In genomic region chr10:35356725-35357092, GRCh38 we compare ENCODE assay signal across 14 cellular contexts. TPM values are rescaled to one million over a fixed set of nuclear protein-coding genes. Genes with fewer than 3 reads are reported as not detected.
DNase-seq lines count a peak whose midpoint lies in the region; ATAC-seq and TF ChIP-seq lines count a peak whose summit lies in the region.
"Had no signal": no experiment of that assay in that cellular context is flagged by ENCODE, and none has a peak within 500 bp of the region (broad histone marks: within the 10 kb centered on the region; RNA-seq: fewer than 3 reads in every experiment).

No MANE protein-coding gene starts in this region.

- H3K27me3 ChIP-seq in IMR-90 (ENCODE audit: control insufficient read depth, insufficient read depth, low read length) (no peaks in the 10 kb centered on the region), vagina (no peaks in the 10 kb centered on the region)
- H3K27me3 ChIP-seq: hepatocyte, tibial artery had no signal

- peaks cover 44 to 82% of the 10 kb centered on the region in 2 experiments for H3K79me1 ChIP-seq in IMR-90 (ENCODE audit: low read depth in 1 of 2, low read length in 2 of 2)

- 0 out of 2 replicates have a peak overlapping the region, but pooled peaks have one; percentile 29 for H3K14ac ChIP-seq in IMR-90 (replicated peaks; ENCODE audit: low read depth, low read length)

- POLR2A ChIA-PET in IMR-90 (lab: Charles Lee; ENCODE audit: unreplicated experiment) = no interaction called here

- H2BK20ac ChIP-seq in IMR-90 (ENCODE audit: low read depth, low read length) = no peak overlapping the region

- H3K4me3 Mint-ChIP-seq in activated naive CD4-positive, alpha-beta T cell treated with anti-CD3 and anti-CD28 coated beads, Interleukin-2, amount 10 ng/mL, durations not matched to agents 7 days and 5 days = peak overlapping the region; percentile 5
- peak overlapping the region; percentile 71 for H3K4me3 Mint-ChIP-seq in activated naive CD8-positive, alpha-beta T cell
- H3K4me3 Mint-ChIP-seq in stimulated activated memory B cell treated with anti-CD40 and anti-IgM and Interleukin-4, amounts not matched to agents 10 μg/mL and 1 μg/mL and 100 μg/mL, for 72 hours = no peak overlapping the region

- no peak overlapping the region for H3K4me3 ChIP-seq in IMR-90 (ENCODE audit: insufficient read depth, low read depth, low read length)
- H3K4me3 ChIP-seq in vagina = no peak overlapping the region
- H3K4me3 ChIP-seq: hepatocyte, tibial artery had no signal

- peak overlapping the region; percentile 59 for H3K23ac ChIP-seq in IMR-90 (ENCODE audit: low read depth, low read length)

- no peak overlapping the region for H3K9ac ChIP-seq in IMR-90 (ENCODE audit: low read depth, low read length)

- TF ChIP-seq CTCF in IMR-90 (conservative IDR thresholded peaks at IDR 0.05; ENCODE audit: low read depth, low read length) (no peak), vagina (IDR thresholded peaks at IDR 0.05) (no peak)

- H2AK5ac ChIP-seq in IMR-90 (ENCODE audit: low read depth, low read length) = no peak overlapping the region

- peaks cover 8% of the 10 kb centered on the region for H3K36me3 Mint-ChIP-seq in activated naive CD4-positive, alpha-beta T cell treated with anti-CD3 and anti-CD28 coated beads, Interleukin-2, amount 10 ng/mL, durations not matched to agents 7 days and 5 days
- H3K36me3 Mint-ChIP-seq in activated naive CD8-positive, alpha-beta T cell = peaks cover 6% of the 10 kb centered on the region
- H3K36me3 Mint-ChIP-seq in stimulated activated memory B cell treated with anti-CD40 and anti-IgM and Interleukin-4, amounts not matched to agents 10 μg/mL and 1 μg/mL and 100 μg/mL, for 72 hours = peaks cover 10% of the 10 kb centered on the region

- H3K9me1 ChIP-seq in IMR-90 (ENCODE audit: insufficient read depth, low read length) = peaks cover 30% of the 10 kb centered on the region

- peak overlapping the region; percentile 88 for H3K27ac Mint-ChIP-seq in activated naive CD4-positive, alpha-beta T cell treated with anti-CD3 and anti-CD28 coated beads, Interleukin-2, amount 10 ng/mL, durations not matched to agents 7 days and 5 days
- H3K27ac Mint-ChIP-seq in activated naive CD8-positive, alpha-beta T cell = peak overlapping the region; percentile 94
- H3K27ac Mint-ChIP-seq in stimulated activated memory B cell treated with anti-CD40 and anti-IgM and Interleukin-4, amounts not matched to agents 10 μg/mL and 1 μg/mL and 100 μg/mL, for 72 hours = peak overlapping the region; percentile 11

- no peak overlapping the region for H4K91ac ChIP-seq in IMR-90 (ENCODE audit: insufficient read depth, low read depth, low read length)

- peaks cover 21% of the 10 kb centered on the region for H3K4me1 ChIP-seq in IMR-90 (ENCODE audit: control insufficient read depth, insufficient read depth, low read length)
- peaks cover 23% of the 10 kb centered on the region for H3K4me1 ChIP-seq in vagina

- TF ChIP-seq POLR2A in IMR-90 (IDR thresholded peaks at IDR 0.05; ENCODE audit: low read depth, low read length) = no peak
- TF ChIP-seq POLR2A in vagina (IDR thresholded peaks at IDR 0.05) = no peak

- H4K8ac ChIP-seq in IMR-90 (ENCODE audit: low read depth in 2 of 2, low read length in 2 of 2) = no peak overlapping the region

- peaks cover 56% of the 10 kb centered on the region for H3K4me1 Mint-ChIP-seq in activated naive CD4-positive, alpha-beta T cell treated with anti-CD3 and anti-CD28 coated beads, Interleukin-2, amount 10 ng/mL, durations not matched to agents 7 days and 5 days
- H3K4me1 Mint-ChIP-seq in activated naive CD8-positive, alpha-beta T cell (ENCODE audit: low read depth) = peaks cover 78% of the 10 kb centered on the region
- peaks cover 84% of the 10 kb centered on the region for H3K4me1 Mint-ChIP-seq in stimulated activated memory B cell treated with anti-CD40 and anti-IgM and Interleukin-4, amounts not matched to agents 10 μg/mL and 1 μg/mL and 100 μg/mL, for 72 hours

- H3K18ac ChIP-seq in IMR-90 (ENCODE audit: low read depth, low read length) = no peak overlapping the region

- peak; percentile 28 for DNase-seq in activated naive CD4-positive, alpha-beta T cell treated with anti-CD3 and anti-CD28 coated beads, Interleukin-2, amount 10 ng/mL, durations not matched to agents 7 days and 5 days
- DNase-seq in activated naive CD4-positive, alpha-beta T cell (lab: John Stamatoyannopoulos, UW) = no peak
- DNase-seq in IMR-90 (no peak), vagina (ENCODE audit: extremely low spot score in 2 of 2) (no peak), RKO (ENCODE audit: low spot score) (no peak)
- DNase-seq: amygdala, NCI-H1105 treated with DMSO at 0.1 percent for 48 hours, RPMI8226, tibial artery had no signal

- 50% methylated on average over 1 of the region's 2 CpGs; no CpG with 5 or more reads in 1 of the 2 experiments for WGBS in IMR-90 (ENCODE audit: extremely low coverage in 2 of 2, insufficient read length in 1 of 2), 2 experiments

- H2BK5ac ChIP-seq in IMR-90 (ENCODE audit: low read depth, low read length, poor library complexity, severe bottlenecking) = no peak overlapping the region

- in situ Hi-C loops in IMR-90 (cut with MboI; ENCODE audit: low sequenced_read_pairs) = no loop called here

- no peak overlapping the region for H2AFZ ChIP-seq in IMR-90 (replicated peaks; ENCODE audit: low read length, poor library complexity)
- H2AFZ ChIP-seq: hepatocyte had no signal

- H3K56ac ChIP-seq in IMR-90 (ENCODE audit: extremely low read depth, insufficient read depth, low read length) = no peak overlapping the region

- no peak overlapping the region for H3K4ac ChIP-seq in IMR-90 (ENCODE audit: low read depth, low read length)

- no peaks in the 10 kb centered on the region for H3K9me3 ChIP-seq in IMR-90 (ENCODE audit: control insufficient read depth, insufficient read depth, low read length)
- no peaks in the 10 kb centered on the region for H3K9me3 ChIP-seq in vagina
- H3K9me3 ChIP-seq: tibial artery had no signal

- no TSS peak for BruUV-seq in IMR-90 (replicated peaks; lab: Mats Ljungman, UMichigan)

- H3K4me2 ChIP-seq in IMR-90 (ENCODE audit: low read depth, low read length) = no peak overlapping the region
- H3K4me2 ChIP-seq: hepatocyte had no signal

- H2BK15ac ChIP-seq in IMR-90 (ENCODE audit: low read depth, low read length) = no peak overlapping the region

- dilution Hi-C loops in IMR-90 (cut with HindIII; ENCODE audit: low sequenced_read_pairs, unreplicated experiment) = no loop called here

- H3K9me3 Mint-ChIP-seq in activated naive CD4-positive, alpha-beta T cell treated with anti-CD3 and anti-CD28 coated beads, Interleukin-2, amount 10 ng/mL, durations not matched to agents 7 days and 5 days = no peaks in the 10 kb centered on the region
- H3K9me3 Mint-ChIP-seq in activated naive CD8-positive, alpha-beta T cell (ENCODE audit: low read depth) = no peaks in the 10 kb centered on the region
- no peaks in the 10 kb centered on the region for H3K9me3 Mint-ChIP-seq in stimulated activated memory B cell treated with anti-CD40 and anti-IgM and Interleukin-4, amounts not matched to agents 10 μg/mL and 1 μg/mL and 100 μg/mL, for 72 hours

- intact Hi-C loops in IMR-90 (cut with micrococcal nuclease) = no loop called here
- intact Hi-C loops in vagina (cut with DNase I) = no loop called here

- CTCF ChIA-PET in activated naive CD4-positive, alpha-beta T cell treated with anti-CD3 and anti-CD28 coated beads, Interleukin-2, amount 10 ng/mL, durations not matched to agents 7 days and 5 days (lab: Charles Lee) = no interaction called here
- CTCF ChIA-PET in IMR-90 (lab: Yijun Ruan, JAX) = interaction anchor here (1.6 kb wide), 1 partner anchor 9 kb away, joined by 3 read pairs; no protein-coding TSS in a partner anchor

- peaks cover 91% of the 10 kb centered on the region for H4K20me1 ChIP-seq in IMR-90 (ENCODE audit: insufficient read depth, low read length)

- H3K27me3 Mint-ChIP-seq in activated naive CD4-positive, alpha-beta T cell treated with anti-CD3 and anti-CD28 coated beads, Interleukin-2, amount 10 ng/mL, durations not matched to agents 7 days and 5 days = no peaks in the 10 kb centered on the region
- no peaks in the 10 kb centered on the region for H3K27me3 Mint-ChIP-seq in activated naive CD8-positive, alpha-beta T cell
- no peaks in the 10 kb centered on the region for H3K27me3 Mint-ChIP-seq in stimulated activated memory B cell treated with anti-CD40 and anti-IgM and Interleukin-4, amounts not matched to agents 10 μg/mL and 1 μg/mL and 100 μg/mL, for 72 hours

- H4K5ac ChIP-seq in IMR-90 (ENCODE audit: low read depth, low read length) = no peak overlapping the region

- no peak for ATAC-seq in IMR-90 (ENCODE audit: low read depth)
- ATAC-seq in stimulated activated memory B cell treated with anti-CD40 and anti-IgM and Interleukin-4, amounts not matched to agents 10 μg/mL and 1 μg/mL and 100 μg/mL, for 72 hours = no peak
- no peak for ATAC-seq in GM21528 (IDR thresholded peaks at IDR 0.05; ENCODE audit: low FRiP score, unreplicated experiment)
- ATAC-seq: HepG2 had no signal

- no peak for TF ChIP-seq RAD21 in IMR-90 (IDR thresholded peaks at IDR 0.05; ENCODE audit: low read length)

- H2BK120ac ChIP-seq in IMR-90 (ENCODE audit: low read depth, low read length) = no peak overlapping the region

- no peak overlapping the region for H2AK9ac ChIP-seq in IMR-90 (replicated peaks; ENCODE audit: low read depth, low read length, poor library complexity)

- no peaks in the 10 kb centered on the region for H3K36me3 ChIP-seq in IMR-90 (ENCODE audit: control insufficient read depth, insufficient read depth, low read length)
- no peaks in the 10 kb centered on the region for H3K36me3 ChIP-seq in vagina
- H3K36me3 ChIP-seq: tibial artery had no signal

- H3K27ac ChIP-seq in IMR-90 (ENCODE audit: insufficient read depth, low read length) (no peak overlapping the region), vagina (no peak overlapping the region)
- H3K27ac ChIP-seq: hepatocyte, tibial artery had no signal

TF ChIP-seq in IMR-90, 13 proteins besides CTCF, POLR2A, EP300 and RAD21 (continues in another document):
- TF ChIP-seq CHD1 (IDR thresholded peaks at IDR 0.05; ENCODE audit: low read depth, low read length) (no peak), MAFK (IDR thresholded peaks at IDR 0.05; ENCODE audit: low read depth, low read length) (no peak), NFE2L2 (IDR thresholded peaks at IDR 0.05; ENCODE audit: low read depth, low read length) (no peak), MAZ (IDR thresholded peaks at IDR 0.05; ENCODE audit: borderline replicate concordance, low read depth, low read length) (no peak), RCOR1 (IDR thresholded peaks at IDR 0.05; ENCODE audit: insufficient replicate concordance, low read length) (no peak)

RNA-seq across cellular contexts. Expression of gene CCNY, which starts 20.4 kb away (rescaled TPM):
- total RNA-seq in IMR-90 (2012; rRNA removed) = 81.4 and 131 TPM in 2 replicates
- 24.8 and 38.0 TPM in 2 replicates for polyA plus RNA-seq in IMR-90 (2012; rRNA removed)
- polyA plus RNA-seq in IMR-90 (2012; cell fraction: cytosol; rRNA removed) = 12.8 and 15.6 TPM in 2 replicates
- polyA plus RNA-seq in IMR-90 (2012; cell fraction: nucleus; rRNA removed; ENCODE audit: low replicate concordance) = 9.9 and 36.3 TPM in 2 replicates
- 28.5 TPM for total RNA-seq in vagina

Comparison
In these comparisons a context has a peak if more than half of its experiments do, and no peak if none do; other contexts are left out.
1. H3K27ac Mint-ChIP-seq: peak in every context shown above with its lines; median percentile 94 in activated naive CD8-positive, alpha-beta T cell; 88 in activated naive CD4-positive, alpha-beta T cell treated with anti-CD3 and anti-CD28 coated beads, Interleukin-2, amount 10 ng/mL, durations not matched to agents 7 days and 5 days; 11 in stimulated activated memory B cell treated with anti-CD40 and anti-IgM and Interleukin-4, amounts not matched to agents 10 μg/mL and 1 μg/mL and 100 μg/mL, for 72 hours.